In genomic region chr21:15255359-15256157, GRCh38 we compare ENCODE assay signal across 15 cellular contexts.
"Had no signal": no experiment of that assay in that cellular context is flagged by ENCODE, and none has a peak within 500 bp of the region (broad histone marks: within the 10 kb centered on the region; RNA-seq: fewer than 3 reads in every experiment).

No MANE protein-coding gene starts in this region.

- H3K27me3 ChIP-seq: adrenal gland, colonic mucosa, foreskin keratinocyte, ovary, upper lobe of right lung had no signal

- H3K4me3 Mint-ChIP-seq: activated CD4-positive, alpha-beta T cell treated with anti-CD3 and anti-CD28 coated beads for 36 hours; activated CD8-positive, alpha-beta T cell treated with anti-CD3 and anti-CD28 coated beads for 36 hours; activated naive CD4-positive, alpha-beta T cell treated with anti-CD3 and anti-CD28 coated beads, Interleukin-2, amount 50 U/mL, for 24 hours; stimulated activated naive CD8-positive, alpha-beta T cell treated with anti-CD3 and anti-CD28 coated beads, Interleukin-15, amount 100 ng/mL, for 72 hours; T-helper 1 cell treated with Interleukin-12 subunit alpha and Interleukin-12 subunit beta and Interleukin-4 antibody, amounts not matched to agents 30 μg/mL and 1 μg/mL, for 36 hours had no signal

- H3K4me1 Mint-ChIP-seq: activated CD4-positive, alpha-beta T cell treated with anti-CD3 and anti-CD28 coated beads for 36 hours; activated naive CD4-positive, alpha-beta T cell treated with anti-CD3 and anti-CD28 coated beads, Interleukin-2, amount 50 U/mL, for 24 hours; stimulated activated naive CD8-positive, alpha-beta T cell treated with anti-CD3 and anti-CD28 coated beads, Interleukin-15, amount 100 ng/mL, for 72 hours had no signal

- H3K9me3 Mint-ChIP-seq: activated CD8-positive, alpha-beta T cell treated with anti-CD3 and anti-CD28 coated beads for 36 hours; activated naive CD4-positive, alpha-beta T cell treated with anti-CD3 and anti-CD28 coated beads, Interleukin-2, amount 50 U/mL, for 24 hours; stimulated activated naive CD8-positive, alpha-beta T cell treated with anti-CD3 and anti-CD28 coated beads, Interleukin-15, amount 100 ng/mL, for 72 hours; T-helper 1 cell treated with Interleukin-12 subunit alpha and Interleukin-12 subunit beta and Interleukin-4 antibody, amounts not matched to agents 30 μg/mL and 1 μg/mL, for 36 hours had no signal

- H3K36me3 ChIP-seq: adrenal gland, colonic mucosa, ovary, upper lobe of right lung had no signal

- DNase-seq: activated CD4-positive, alpha-beta T cell treated with anti-CD3 and anti-CD28 coated beads for 36 hours; activated CD8-positive, alpha-beta T cell treated with anti-CD3 and anti-CD28 coated beads for 36 hours; activated effector memory CD4-positive, alpha-beta T cell treated with anti-CD3 and anti-CD28 coated beads, Interleukin-2, amount 50 U/mL, for 16 hours; activated T-cell treated with anti-CD3 and anti-CD28 coated beads, Interleukin-2, amount 50 U/mL, for 48 hours; adrenal gland; caudate nucleus; colonic mucosa; foreskin keratinocyte; ovary; stimulated activated CD4-positive, alpha-beta T cell treated with anti-CD3 and anti-CD28 coated beads, Interleukin-1b, Interleukin-23, amount 100 ng/mL, for 48 hours; stimulated activated naive CD8-positive, alpha-beta T cell treated with anti-CD3 and anti-CD28 coated beads, Interleukin-15, amount 100 ng/mL, for 72 hours; upper lobe of right lung had no signal

- H3K27me3 Mint-ChIP-seq: activated CD4-positive, alpha-beta T cell treated with anti-CD3 and anti-CD28 coated beads for 36 hours; activated naive CD4-positive, alpha-beta T cell treated with anti-CD3 and anti-CD28 coated beads, Interleukin-2, amount 50 U/mL, for 24 hours; stimulated activated naive CD8-positive, alpha-beta T cell treated with anti-CD3 and anti-CD28 coated beads, Interleukin-15, amount 100 ng/mL, for 72 hours had no signal

- H3K4me1 ChIP-seq: adrenal gland, colonic mucosa, upper lobe of right lung had no signal

- H3K27ac ChIP-seq: adrenal gland, colonic mucosa, foreskin keratinocyte, ovary, upper lobe of right lung had no signal

- H3K27ac Mint-ChIP-seq: activated CD4-positive, alpha-beta T cell treated with anti-CD3 and anti-CD28 coated beads for 36 hours; activated CD8-positive, alpha-beta T cell treated with anti-CD3 and anti-CD28 coated beads for 36 hours; activated naive CD4-positive, alpha-beta T cell treated with anti-CD3 and anti-CD28 coated beads, Interleukin-2, amount 50 U/mL, for 24 hours; stimulated activated naive CD8-positive, alpha-beta T cell treated with anti-CD3 and anti-CD28 coated beads, Interleukin-15, amount 100 ng/mL, for 72 hours; T-helper 1 cell treated with Interleukin-12 subunit alpha and Interleukin-12 subunit beta and Interleukin-4 antibody, amounts not matched to agents 30 μg/mL and 1 μg/mL, for 36 hours had no signal

- H3K9me3 ChIP-seq: adrenal gland, colonic mucosa, ovary, upper lobe of right lung had no signal

- ATAC-seq: activated CD4-positive, alpha-beta T cell treated with anti-CD3 and anti-CD28 coated beads for 36 hours; activated CD8-positive, alpha-beta T cell treated with anti-CD3 and anti-CD28 coated beads for 36 hours; esophagus mucosa; foreskin keratinocyte; stimulated activated naive CD8-positive, alpha-beta T cell treated with anti-CD3 and anti-CD28 coated beads, Interleukin-15, amount 100 ng/mL, for 72 hours; upper lobe of right lung had no signal

- H3K4me3 ChIP-seq: adrenal gland, colonic mucosa, ovary, upper lobe of right lung had no signal

- H3K36me3 Mint-ChIP-seq: activated naive CD4-positive, alpha-beta T cell treated with anti-CD3 and anti-CD28 coated beads, Interleukin-2, amount 50 U/mL, for 24 hours had no signal
